ENCODE assay signal across 8 cellular contexts in the genomic region with DNA sequence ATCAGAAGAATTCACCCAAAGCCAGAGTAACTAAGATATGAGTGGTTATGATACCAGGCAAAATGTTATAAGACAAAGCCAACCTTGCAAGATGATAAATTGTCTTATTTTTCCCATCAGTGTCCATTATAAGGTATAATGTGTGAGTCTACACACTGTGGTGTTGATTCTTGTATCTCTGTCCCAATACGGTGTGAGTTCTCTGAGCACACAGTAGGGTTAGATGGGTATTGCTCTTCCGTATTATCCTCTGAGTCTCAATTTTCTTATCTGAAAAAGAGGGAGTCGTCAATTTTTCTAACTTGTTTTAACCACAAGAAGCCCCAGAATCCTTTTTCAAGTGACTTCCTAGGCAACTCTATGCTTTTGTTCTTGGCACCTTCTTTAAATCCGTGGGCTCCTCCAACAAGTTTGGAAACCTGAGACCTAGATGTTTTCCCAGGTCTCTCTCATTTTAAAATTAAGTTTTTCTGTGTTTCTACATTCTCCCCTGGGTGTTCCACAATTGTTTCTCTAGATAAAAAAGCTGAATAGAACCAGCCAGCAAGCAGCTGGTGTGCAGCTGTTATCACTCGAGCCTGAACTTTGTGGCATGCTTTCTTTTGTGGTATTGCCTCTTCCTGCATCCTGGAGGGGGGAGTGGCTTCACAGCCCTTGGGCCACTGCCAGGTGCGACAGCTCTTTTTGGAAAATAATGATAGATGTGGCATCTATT.
DNase-seq lines count a peak whose midpoint lies in the region; ATAC-seq and TF ChIP-seq lines count a peak whose summit lies in the region.

No MANE protein-coding gene starts in this region.

- peak; percentile 79 for ATAC-seq in GM18519 (IDR thresholded peaks at IDR 0.05; ENCODE audit: low FRiP score, unreplicated experiment)
- peak; percentile 96 for ATAC-seq in HG02610 (IDR thresholded peaks at IDR 0.05; ENCODE audit: unreplicated experiment)
- no peak for ATAC-seq in omental fat pad (ENCODE audit: low FRiP score)

- DNase-seq in NCI-H1092 treated with DMSO at 0.1 percent for 48 hours (lab: John Stamatoyannopoulos, UW) (peak; percentile 77), hepatic stellate cell (ENCODE audit: low spot score) (peak; percentile 29), omental fat pad (ENCODE audit: low spot score) (no peak), NCI-H82 (lab: John Stamatoyannopoulos, UW) (no peak), SW 1271 (lab: John Stamatoyannopoulos, UW) (no peak)
- peak; percentile 8 to 15 for DNase-seq in activated CD4-positive, alpha-beta T cell treated with anti-CD3 and anti-CD28 coated beads, Interleukin-2, amount 50 U/mL, for 48 hours

- no peak for TF ChIP-seq CTCF in omental fat pad (IDR thresholded peaks at IDR 0.05)

Comparison
In these comparisons a context has a peak if more than half of its experiments do, and no peak if none do; other contexts are left out.
1. DNase-seq: peak in NCI-H1092 treated with DMSO at 0.1 percent for 48 hours (single experiment), activated CD4-positive, alpha-beta T cell treated with anti-CD3 and anti-CD28 coated beads, Interleukin-2, amount 50 U/mL, for 48 hours (2 of 2) and hepatic stellate cell (single experiment); none in omental fat pad (single experiment), NCI-H82 (single experiment) and SW 1271 (0 of 2).